12 cellular contexts compared by ENCODE assay signal in the genomic region with DNA sequence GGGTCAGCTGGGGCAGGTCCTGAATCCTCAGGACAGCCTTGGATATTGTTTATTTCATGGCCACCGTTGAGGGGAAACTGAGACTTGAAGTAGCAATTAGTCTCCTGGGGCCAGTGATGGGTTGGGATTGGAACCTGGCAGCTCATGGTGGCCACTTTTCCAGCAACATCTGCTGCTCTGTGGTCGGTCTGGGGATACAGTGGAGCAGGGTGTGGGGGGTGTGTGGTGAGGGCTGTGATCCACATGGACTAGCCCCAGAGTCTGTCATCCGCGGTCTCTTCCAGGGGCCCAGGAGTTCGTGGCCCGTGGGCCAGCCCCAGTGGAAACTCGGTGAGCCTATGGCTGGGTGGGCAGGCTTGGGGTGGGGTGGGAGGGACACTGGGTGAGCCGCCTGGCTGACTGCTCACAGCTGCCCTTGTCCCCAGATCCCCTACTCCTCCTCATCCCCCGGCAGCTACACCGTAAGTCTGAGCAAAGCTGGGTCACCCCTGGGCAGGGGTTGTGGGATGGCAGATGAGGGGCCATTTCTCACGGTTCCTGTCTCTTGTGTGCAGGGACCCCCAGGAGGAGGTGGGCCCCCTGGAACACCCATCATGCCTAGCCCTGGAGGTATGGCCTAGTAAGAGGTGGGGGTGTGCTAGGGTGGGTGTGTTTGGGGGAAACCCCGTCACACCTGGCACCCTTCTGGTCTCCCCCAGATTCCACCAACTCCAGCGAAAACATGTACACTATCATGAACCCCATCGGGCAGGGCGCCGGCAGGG. TPM values are rescaled to one million over a fixed set of nuclear protein-coding genes. Genes with fewer than 3 reads are reported as not detected.
DNase-seq lines count a peak whose midpoint lies in the region; ATAC-seq, FAIRE-seq and TF ChIP-seq lines count a peak whose summit lies in the region.
"Had no signal": no experiment of that assay in that cellular context is flagged by ENCODE, and none has a peak within 500 bp of the region (broad histone marks: within the 10 kb centered on the region; RNA-seq: fewer than 3 reads in every experiment).

No MANE protein-coding gene starts in this region.

- H3K36me3 ChIP-seq in heart right ventricle = peaks cover 0 to 35% (median 0%) of the 10 kb centered on the region in 9 donors
- peaks cover 3 to 14% of the 10 kb centered on the region in 2 donors for H3K36me3 ChIP-seq in ascending aorta
- peaks cover 16 to 61% of the 10 kb centered on the region in 2 experiments for H3K36me3 ChIP-seq in mesenchymal stem cell (ENCODE audit: control insufficient read depth in 1 of 2, insufficient read depth in 2 of 2, low read depth in 1 of 2, low read length in 2 of 2)
- no peaks in the 10 kb centered on the region for H3K36me3 ChIP-seq in vagina

- peak overlapping the region; percentile 80 for H2BK5ac ChIP-seq in mesenchymal stem cell (ENCODE audit: low read depth, low read length, poor library complexity, severe bottlenecking)

- no peak overlapping the region for H2BK120ac ChIP-seq in mesenchymal stem cell (ENCODE audit: low read depth, low read length)

- ATAC-seq in heart right ventricle (no peak), Right ventricle myocardium inferior (no peak)

- H3K4me2 ChIP-seq in mesenchymal stem cell (ENCODE audit: low read length, poor library complexity, severe bottlenecking) = peak overlapping the region; percentile 89

- H3K9me3 ChIP-seq in heart right ventricle = no peaks in the 10 kb centered on the region
- no peaks in the 10 kb centered on the region for H3K9me3 ChIP-seq in ascending aorta
- no peaks in the 10 kb centered on the region for H3K9me3 ChIP-seq in mesenchymal stem cell (ENCODE audit: control insufficient read depth, low read length)
- no peaks in the 10 kb centered on the region for H3K9me3 ChIP-seq in vagina

- peak overlapping the region; percentile 96 for H4K91ac ChIP-seq in mesenchymal stem cell (ENCODE audit: low read length)

- DNase-seq in heart right ventricle (no peak), Right ventricle myocardium inferior (ENCODE audit: missing footprints) (no peak), ascending aorta (ENCODE audit: low spot score in 2 of 2) (no peak), mesenchymal stem cell (peak; percentile 28), vagina (ENCODE audit: extremely low spot score in 2 of 2) (no peak), NCI-H187 treated with DMSO at 0.1 percent for 48 hours (lab: John Stamatoyannopoulos, UW) (no peak), GM19239 (ENCODE audit: insufficient read length, low spot score) (no peak)
- DNase-seq in stimulated activated CD4-positive, alpha-beta T cell treated with anti-CD3 and anti-CD28 coated beads, Interleukin-2, amount 100 ng/mL, for 48 hours = no peak

- peak overlapping the region; percentile 82 for H2BK15ac ChIP-seq in mesenchymal stem cell (ENCODE audit: low read depth, poor library complexity, severe bottlenecking)

- peak overlapping the region; percentile 57 for H2AK5ac ChIP-seq in mesenchymal stem cell (ENCODE audit: low read length, severe bottlenecking)

- H3K23ac ChIP-seq in mesenchymal stem cell (ENCODE audit: low read length in 2 of 2) = peak overlapping the region in 1 of 2 experiments; percentile 83

- peaks cover 18 to 66% (median 40%) of the 10 kb centered on the region in 9 donors for H3K4me1 ChIP-seq in heart right ventricle
- peaks cover 23 to 26% of the 10 kb centered on the region in 2 donors for H3K4me1 ChIP-seq in ascending aorta
- peaks cover 80% of the 10 kb centered on the region for H3K4me1 ChIP-seq in mesenchymal stem cell (ENCODE audit: control insufficient read depth, insufficient read depth, low read depth, low read length)
- peaks cover 73% of the 10 kb centered on the region for H3K4me1 ChIP-seq in vagina

- TF ChIP-seq CTCF in heart right ventricle (IDR thresholded peaks at IDR 0.05) (no peak), ascending aorta (IDR thresholded peaks at IDR 0.05) (no peak), vagina (IDR thresholded peaks at IDR 0.05) (no peak)

- peaks cover 19% of the 10 kb centered on the region for H3K79me1 ChIP-seq in mesenchymal stem cell (replicated peaks; ENCODE audit: low read length, poor library complexity, severe bottlenecking)

- H2BK12ac ChIP-seq in mesenchymal stem cell (ENCODE audit: low read length in 2 of 2) = peak overlapping the region in 1 of 2 experiments; percentile 75

- H3K27me3 ChIP-seq in heart right ventricle = peaks cover 0 to 9% (median 0%) of the 10 kb centered on the region in 7 donors
- H3K27me3 ChIP-seq in ascending aorta = no peaks in the 10 kb centered on the region
- H3K27me3 ChIP-seq in mesenchymal stem cell (ENCODE audit: control insufficient read depth in 1 of 2, insufficient read depth in 1 of 2, low read length in 2 of 2) = no peaks in the 10 kb centered on the region
- H3K27me3 ChIP-seq in vagina = no peaks in the 10 kb centered on the region

- no peak overlapping the region for H2AFZ ChIP-seq in mesenchymal stem cell (ENCODE audit: low read depth, low read length)

- peak overlapping the region in 5 of 10 donors; percentile 32 to 62 (median 44) for H3K27ac ChIP-seq in heart right ventricle
- H3K27ac ChIP-seq in ascending aorta = peak overlapping the region in 1 of 2 donors; percentile 21
- H3K27ac ChIP-seq in mesenchymal stem cell (ENCODE audit: low read length, poor library complexity, severe bottlenecking) = no peak overlapping the region
- H3K27ac ChIP-seq in vagina = peak overlapping the region; percentile 74
- H3K27ac ChIP-seq: C4-2B had no signal

- H3K9ac ChIP-seq in mesenchymal stem cell (ENCODE audit: low read length) = no peak overlapping the region

- no peak for FAIRE-seq in GM19239 (lab: Jason Lieb, UNC)

- no peak for TF ChIP-seq POLR2A in vagina (IDR thresholded peaks at IDR 0.05)

- peak overlapping the region; percentile 96 for H4K8ac ChIP-seq in mesenchymal stem cell (ENCODE audit: low read length)

- H3K4ac ChIP-seq in mesenchymal stem cell (ENCODE audit: low read depth in 1 of 2, low read length in 2 of 2) = peak overlapping the region; percentile 75 to 85

- 77 to 78% methylated on average over 15 to 16 of the region's 16 CpGs for WGBS in heart right ventricle, 2 donors
- 81% methylated on average over 8 of the region's 16 CpGs for WGBS in mesenchymal stem cell

- intact Hi-C loops in heart right ventricle (cut with DNase I) (no loop called here), Right ventricle myocardium inferior (cut with DNase I) (no loop called here), ascending aorta (cut with DNase I) (no loop called here), vagina (cut with DNase I) (no loop called here)

- peak overlapping the region in 1 of 2 experiments; percentile 85 for H3K14ac ChIP-seq in mesenchymal stem cell (ENCODE audit: low read length in 2 of 2)

- H3K4me3 ChIP-seq in heart right ventricle = peak overlapping the region in 8 of 10 donors; percentile 42 to 57 (median 51)
- peak overlapping the region; percentile 50 to 60 for H3K4me3 ChIP-seq in ascending aorta
- H3K4me3 ChIP-seq in mesenchymal stem cell (ENCODE audit: insufficient read depth in 1 of 2, low read depth in 1 of 2, low read length in 2 of 2) = peak overlapping the region in 1 of 2 experiments; percentile 72
- H3K4me3 ChIP-seq in vagina = peak overlapping the region; percentile 48 to 56

- peak overlapping the region; percentile 92 to 96 for H3K18ac ChIP-seq in mesenchymal stem cell (ENCODE audit: low read depth in 1 of 2, low read length in 2 of 2)

RNA-seq across cellular contexts. Expression of a gene that starts 5.5 kb away (rescaled TPM):
- total RNA-seq in heart right ventricle = 10 to 100 TPM; 12.6 to 40.7 (median 18.0) TPM
- polyA plus RNA-seq in heart right ventricle = 100 to 1,000 TPM in 1 of 2 donors, 10 to 100 TPM in 1; 21.4 to 137 TPM
- 26.0 TPM for total RNA-seq in Right ventricle myocardium inferior
- total RNA-seq in ascending aorta = 93.1 TPM
- polyA plus RNA-seq in mesenchymal stem cell (2013, experiment 1 of 2) = 83.2 TPM
- 85.1 TPM for polyA plus RNA-seq in mesenchymal stem cell (2013, experiment 2 of 2)
- 57.5 TPM for total RNA-seq in vagina

RNA-seq across cellular contexts. Expression of a gene that starts 13.3 kb away (rescaled TPM):
- total RNA-seq in heart right ventricle (10 to 100 TPM; 17.6 to 47.1 (median 27.3) TPM), Right ventricle myocardium inferior (36.2 TPM), ascending aorta (233 TPM), vagina (72.7 TPM)
- 10 to 100 TPM; 41.3 to 51.6 TPM for polyA plus RNA-seq in heart right ventricle
- polyA plus RNA-seq in mesenchymal stem cell (2013, experiment 1 of 2) = 88.5 TPM
- 97.4 TPM for polyA plus RNA-seq in mesenchymal stem cell (2013, experiment 2 of 2)

RNA-seq across cellular contexts. Expression of a gene that starts 35.0 kb away (rescaled TPM):
- total RNA-seq in heart right ventricle (10 to 100 TPM in 1 of 10 donors, 1 to 10 TPM in 7, under 1 TPM in 2; 0.57 to 13.3 (median 1.8) TPM), Right ventricle myocardium inferior (5.0 TPM), ascending aorta (6.9 TPM), vagina (3.9 TPM)
- 1 to 10 TPM; 1.1 to 2.2 TPM for polyA plus RNA-seq in heart right ventricle
- polyA plus RNA-seq in mesenchymal stem cell (2013, experiment 1 of 2) = 1.0 TPM
- polyA plus RNA-seq in mesenchymal stem cell (2013, experiment 2 of 2) = 1.1 TPM
- total RNA-seq: activated T-helper 2 cell treated with anti-CD3 and anti-CD28 coated beads, Interferon-gamma antibody, Interleukin-2, Interleukin-4, amounts not matched to agents 10 μg/mL and 5 μg/mL and 100 μg/mL, durations not matched to agents 14 hours and 24 hours and 36 hours; osteocyte; SK-MEL-5 had no signal

RNA-seq across cellular contexts. Expression of a gene that starts 46.5 kb away (rescaled TPM):
- total RNA-seq in heart right ventricle (1 to 10 TPM in 4 of 10 donors, under 1 TPM in 6; 0.44 to 2.5 (median 0.79) TPM), Right ventricle myocardium inferior (0.46 TPM), ascending aorta (8.5 TPM), vagina (25.5 TPM)
- polyA plus RNA-seq in heart right ventricle = under 1 TPM; 0.44 to 0.62 TPM
- polyA plus RNA-seq in mesenchymal stem cell (2013, experiment 1 of 2) = 355 TPM
- 348 TPM for polyA plus RNA-seq in mesenchymal stem cell (2013, experiment 2 of 2)
- total RNA-seq: activated T-helper 2 cell treated with anti-CD3 and anti-CD28 coated beads, Interferon-gamma antibody, Interleukin-2, Interleukin-4, amounts not matched to agents 10 μg/mL and 5 μg/mL and 100 μg/mL, durations not matched to agents 14 hours and 24 hours and 36 hours had no signal
